25 cellular contexts compared by ENCODE assay signal in genomic region chr14:98242903-98243302, GRCh38.
DNase-seq lines count a peak whose midpoint lies in the region; ATAC-seq, FAIRE-seq and TF ChIP-seq lines count a peak whose summit lies in the region.
"Had no signal": no experiment of that assay in that cellular context is flagged by ENCODE, and none has a peak within 500 bp of the region (broad histone marks: within the 10 kb centered on the region; RNA-seq: fewer than 3 reads in every experiment).

No MANE protein-coding gene starts in this region.

- POLR2A ChIA-PET in HEK293T (lab: Yijun Ruan, JAX): no interaction called here

- H2BK120ac ChIP-seq in neuronal stem cell (ENCODE audit: low read depth, low read length): no peak overlapping the region

- FAIRE-seq in bronchial epithelial cell (lab: Jason Lieb, UNC): no peak
- FAIRE-seq: A549, D721Med, GM12891, GM18507, H54 had no signal

- H3K4me1 ChIP-seq in DND-41 (ENCODE audit: insufficient read depth, low read length) (peaks cover 18% of the 10 kb centered on the region), neuronal stem cell (ENCODE audit: control insufficient read depth in 2 of 2, insufficient read depth in 1 of 2, low read depth in 1 of 2, low read length in 2 of 2) (no peaks in the 10 kb centered on the region)
- H3K4me1 ChIP-seq: A549; BE2C; BLaER1 treated with 17β-estradiol and CSF1 and Interleukin-3, amounts not matched to agents 10 nM and 100 nM; HAP-1 had no signal

- H3K36me3 Mint-ChIP-seq in activated naive CD8-positive, alpha-beta T cell treated with anti-CD3 and anti-CD28 coated beads for 36 hours: no peaks in the 10 kb centered on the region
- H3K36me3 Mint-ChIP-seq in effector memory CD8-positive, alpha-beta T cell (ENCODE audit: insufficient read depth): no peaks in the 10 kb centered on the region
- H3K36me3 Mint-ChIP-seq: CD14-positive monocyte had no signal

- H3K9me3 Mint-ChIP-seq in activated naive CD8-positive, alpha-beta T cell treated with anti-CD3 and anti-CD28 coated beads for 36 hours: no peaks in the 10 kb centered on the region
- H3K9me3 Mint-ChIP-seq in effector memory CD8-positive, alpha-beta T cell: no peaks in the 10 kb centered on the region
- H3K9me3 Mint-ChIP-seq: CD4-positive, alpha-beta T cell; CD8-positive, alpha-beta memory T cell had no signal

- H2AFZ ChIP-seq in DND-41 (ENCODE audit: low read depth, low read length): peak overlapping the region; percentile 47; the same call in 1 of the 2 replicates
- H2AFZ ChIP-seq in neuronal stem cell (ENCODE audit: low read length): no peak overlapping the region
- H2AFZ ChIP-seq: GM23338 had no signal

- DNase-seq in DND-41 (no peak), bronchial epithelial cell (ENCODE audit: low read depth) (peak; percentile 60), epithelial cell of esophagus (ENCODE audit: low read depth) (peak; percentile 22), neuronal stem cell (ENCODE audit: low spot score) (no peak), HEK293T (ENCODE audit: extremely low spot score) (no peak)
- no peak for DNase-seq in activated naive CD8-positive, alpha-beta T cell treated with anti-CD3 and anti-CD28 coated beads for 36 hours
- DNase-seq in effector memory CD8-positive, alpha-beta T cell: no peak
- DNase-seq: 8988T; ACHN; AML-193; BE2C; CD4-positive, alpha-beta T cell; CD8-positive, alpha-beta memory T cell; DMS 273 treated with DMSO at 0.1 percent for 48 hours; DMS79; GF-D8 had no signal

- H3K4me1 Mint-ChIP-seq in activated naive CD8-positive, alpha-beta T cell treated with anti-CD3 and anti-CD28 coated beads for 36 hours: peaks cover 10% of the 10 kb centered on the region
- peaks cover 3 to 18% of the 10 kb centered on the region in 2 donors for H3K4me1 Mint-ChIP-seq in effector memory CD8-positive, alpha-beta T cell (ENCODE audit: low read depth in 2 of 2)
- H3K4me1 Mint-ChIP-seq: CD14-positive monocyte, GM23338 had no signal

- no peak overlapping the region for H4K91ac ChIP-seq in neuronal stem cell (ENCODE audit: low read depth, low read length, poor library complexity)

- H3K27ac Mint-ChIP-seq in activated naive CD8-positive, alpha-beta T cell treated with anti-CD3 and anti-CD28 coated beads for 36 hours: no peak overlapping the region
- H3K27ac Mint-ChIP-seq in effector memory CD8-positive, alpha-beta T cell: no peak overlapping the region
- H3K27ac Mint-ChIP-seq: CD14-positive monocyte; CD4-positive, alpha-beta T cell; GM23338 had no signal

- H3K4me3 Mint-ChIP-seq in activated naive CD8-positive, alpha-beta T cell treated with anti-CD3 and anti-CD28 coated beads for 36 hours: no peak overlapping the region
- H3K4me3 Mint-ChIP-seq in effector memory CD8-positive, alpha-beta T cell: no peak overlapping the region
- H3K4me3 Mint-ChIP-seq: CD14-positive monocyte; CD4-positive, alpha-beta T cell; CD8-positive, alpha-beta memory T cell; GM23338 had no signal

- H3K79me2 ChIP-seq in DND-41 (ENCODE audit: insufficient read depth, low read length): no peaks in the 10 kb centered on the region

- H3K23ac ChIP-seq in neuronal stem cell (ENCODE audit: low read depth, low read length, poor library complexity): no peak overlapping the region

- H3K27me3 ChIP-seq in DND-41 (ENCODE audit: insufficient read depth, low read length, poor library complexity) (no peaks in the 10 kb centered on the region), bronchial epithelial cell (ENCODE audit: control insufficient read depth, insufficient read depth, low read length) (no peaks in the 10 kb centered on the region), neuronal stem cell (ENCODE audit: control insufficient read depth in 3 of 3, insufficient read depth in 3 of 3, low read depth in 1 of 3, low read length in 3 of 3) (no peaks in the 10 kb centered on the region)
- H3K27me3 ChIP-seq: BE2C; BLaER1 treated with 17β-estradiol and CSF1 and Interleukin-3, amounts not matched to agents 10 nM and 100 nM had no signal

- H3K79me1 ChIP-seq in neuronal stem cell (ENCODE audit: low read depth, low read length): no peaks in the 10 kb centered on the region

- TF ChIP-seq CTCF in DND-41 (IDR thresholded peaks at IDR 0.05; ENCODE audit: borderline replicate concordance, extremely low read depth, low read length, poor library complexity, severe bottlenecking) (no peak), bronchial epithelial cell (IDR thresholded peaks at IDR 0.05; ENCODE audit: insufficient read depth, low read length, severe bottlenecking) (no peak), epithelial cell of esophagus (IDR thresholded peaks at IDR 0.05; ENCODE audit: insufficient read depth, low read depth, low read length, missing control alignments) (no peak)

- no peak overlapping the region for H3K4ac ChIP-seq in neuronal stem cell (ENCODE audit: low read length)

- no peaks in the 10 kb centered on the region for H4K20me1 ChIP-seq in DND-41 (ENCODE audit: insufficient read depth, low read length)
- H4K20me1 ChIP-seq: BLaER1 treated with 17β-estradiol and CSF1 and Interleukin-3, amounts not matched to agents 10 nM and 100 nM had no signal

- H2BK15ac ChIP-seq in neuronal stem cell (ENCODE audit: low read length): no peak overlapping the region

- H4K8ac ChIP-seq in neuronal stem cell (ENCODE audit: low read depth, low read length): peak overlapping the region; percentile 95

- no peak overlapping the region for H2BK5ac ChIP-seq in neuronal stem cell (ENCODE audit: low read length)

- H3K4me3 ChIP-seq in DND-41 (ENCODE audit: low read depth in 1 of 2, low read length in 2 of 2): no peak overlapping the region
- no peak overlapping the region for H3K4me3 ChIP-seq in bronchial epithelial cell (ENCODE audit: low read depth, low read length)
- no peak overlapping the region for H3K4me3 ChIP-seq in epithelial cell of esophagus (ENCODE audit: low read length)
- no peak overlapping the region for H3K4me3 ChIP-seq in neuronal stem cell (ENCODE audit: low read length in 2 of 2)
- H3K4me3 ChIP-seq: A549; BLaER1 treated with 17β-estradiol and CSF1 and Interleukin-3, amounts not matched to agents 10 nM and 100 nM; GM23338; HAP-1 had no signal

- H2AK5ac ChIP-seq in neuronal stem cell (ENCODE audit: low read depth, low read length): no peak overlapping the region

- H3K9me3 ChIP-seq in DND-41 (ENCODE audit: insufficient read depth, low read length, severe bottlenecking): no peaks in the 10 kb centered on the region
- peaks cover 0 to 2% of the 10 kb centered on the region in 2 donors for H3K9me3 ChIP-seq in neuronal stem cell (replicated peaks in 1 of 2; ENCODE audit: control insufficient read depth in 2 of 2, insufficient read depth in 1 of 2, low read depth in 1 of 2, low read length in 2 of 2)
- H3K9me3 ChIP-seq: A549; BE2C; BLaER1 treated with 17β-estradiol and CSF1 and Interleukin-3, amounts not matched to agents 10 nM and 100 nM; HAP-1 had no signal

- no peak overlapping the region for H3K14ac ChIP-seq in neuronal stem cell (ENCODE audit: low read length)

- CTCF ChIA-PET in HEK293T (lab: Yijun Ruan, JAX): no interaction called here

- H3K4me2 ChIP-seq in DND-41 (ENCODE audit: insufficient read depth, low read length) (no peak overlapping the region), neuronal stem cell (ENCODE audit: insufficient read depth, low read length, poor library complexity, severe bottlenecking) (no peak overlapping the region)
- H3K4me2 ChIP-seq: A549; BLaER1 treated with 17β-estradiol and CSF1 and Interleukin-3, amounts not matched to agents 10 nM and 100 nM; GM23338 had no signal

- H3K18ac ChIP-seq in neuronal stem cell (ENCODE audit: low read length): no peak overlapping the region

- H3K9ac ChIP-seq in DND-41 (ENCODE audit: low read depth, low read length) (no peak overlapping the region), neuronal stem cell (ENCODE audit: low read depth, low read length, poor library complexity) (no peak overlapping the region)
- H3K9ac ChIP-seq: BLaER1 treated with 17β-estradiol and CSF1 and Interleukin-3, amounts not matched to agents 10 nM and 100 nM had no signal

- H3K36me3 ChIP-seq in DND-41 (ENCODE audit: insufficient read depth, low read length) (no peaks in the 10 kb centered on the region), bronchial epithelial cell (ENCODE audit: control insufficient read depth, insufficient read depth, low read length) (no peaks in the 10 kb centered on the region), neuronal stem cell (replicated peaks in 1 of 2; ENCODE audit: control insufficient read depth in 2 of 2, insufficient read depth in 2 of 2, low read length in 2 of 2) (no peaks in the 10 kb centered on the region)
- H3K36me3 ChIP-seq: BE2C; BLaER1 treated with 17β-estradiol and CSF1 and Interleukin-3, amounts not matched to agents 10 nM and 100 nM; HAP-1 had no signal

- H3K27ac ChIP-seq in DND-41 (ENCODE audit: low read length): no peak overlapping the region
- no peak overlapping the region for H3K27ac ChIP-seq in neuronal stem cell (replicated peaks; ENCODE audit: low read length)
- H3K27ac ChIP-seq: A549; BLaER1 treated with 17β-estradiol and CSF1 and Interleukin-3, amounts not matched to agents 10 nM and 100 nM had no signal

- ATAC-seq in DND-41 (ENCODE audit: insufficient read depth, low read depth): no peak
- ATAC-seq in effector memory CD8-positive, alpha-beta T cell (replicated peaks): no peak
- ATAC-seq: A549, GM23338 had no signal

- H3K27me3 Mint-ChIP-seq in activated naive CD8-positive, alpha-beta T cell treated with anti-CD3 and anti-CD28 coated beads for 36 hours: no peaks in the 10 kb centered on the region
- H3K27me3 Mint-ChIP-seq in effector memory CD8-positive, alpha-beta T cell: no peaks in the 10 kb centered on the region
- H3K27me3 Mint-ChIP-seq: CD4-positive, alpha-beta T cell; CD8-positive, alpha-beta memory T cell had no signal

- H2BK12ac ChIP-seq in neuronal stem cell (ENCODE audit: low read length): no peak overlapping the region

- no CpG with 5 or more reads among the region's 6 CpGs for WGBS in neuronal stem cell (ENCODE audit: extremely low coverage in 2 of 2, insufficient read length in 2 of 2, insufficient replicate concordance in 1 of 2), 2 donors

TF ChIP-seq in HEK293T, 16 proteins besides CTCF, POLR2A, EP300 and RAD21 (continues in another document):
- no peak for TF ChIP-seq LEF1 (IDR thresholded peaks at IDR 0.05; ENCODE audit: borderline replicate concordance)
- TF ChIP-seq TARDBP (IDR thresholded peaks at IDR 0.05): no peak
- no peak for TF ChIP-seq ARNT (IDR thresholded peaks at IDR 0.05)
- no peak for TF ChIP-seq ELF4 (IDR thresholded peaks at IDR 0.05)
- TF ChIP-seq L3MBTL2 (conservative IDR thresholded peaks at IDR 0.05): no peak
- no peak for TF ChIP-seq SUZ12 (IDR thresholded peaks at IDR 0.05)
- no peak for TF ChIP-seq BHLHE40 (IDR thresholded peaks at IDR 0.05; ENCODE audit: borderline replicate concordance)
- TF ChIP-seq CTBP1 (IDR thresholded peaks at IDR 0.05; ENCODE audit: borderline replicate concordance): no peak
- no peak for TF ChIP-seq FOXK2 (IDR thresholded peaks at IDR 0.05)
- TF ChIP-seq FOXA1 (IDR thresholded peaks at IDR 0.05): no peak
- no peak for TF ChIP-seq NFRKB (IDR thresholded peaks at IDR 0.05)
- TF ChIP-seq SP1 (IDR thresholded peaks at IDR 0.05): no peak
- TF ChIP-seq HDGF (IDR thresholded peaks at IDR 0.05; ENCODE audit: borderline replicate concordance): no peak

Comparison
In these comparisons a context has a peak if more than half of its experiments do, and no peak if none do; other contexts are left out.
1. DNase-seq: peak in bronchial epithelial cell (single experiment) and epithelial cell of esophagus (single experiment); none in DND-41 (single experiment), neuronal stem cell (single experiment), activated naive CD8-positive, alpha-beta T cell treated with anti-CD3 and anti-CD28 coated beads for 36 hours (single experiment), HEK293T (single experiment) and effector memory CD8-positive, alpha-beta T cell (0 of 3).